In the genomic region with DNA sequence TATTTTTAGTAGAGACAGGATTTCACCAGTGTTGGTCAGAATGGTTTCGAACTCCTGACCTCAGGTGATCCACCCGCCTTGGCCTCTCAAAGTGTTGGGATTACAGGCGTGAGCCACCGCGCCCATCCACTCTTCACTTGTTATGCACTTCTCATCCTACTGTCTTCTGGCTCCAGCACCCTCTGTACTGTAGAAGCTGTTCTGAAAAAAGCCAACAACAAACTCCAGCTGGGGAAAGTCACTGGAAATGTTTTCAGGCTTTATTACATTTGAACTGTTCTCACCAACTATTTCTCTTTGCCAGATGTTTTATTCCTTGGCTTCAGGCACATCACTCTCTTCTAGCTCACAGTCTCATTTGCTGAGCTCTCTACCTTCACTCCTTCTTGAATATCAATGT, we compare ENCODE assay signal across 25 cellular contexts.
"Had no signal": no experiment of that assay in that cellular context is flagged by ENCODE, and none has a peak within 500 bp of the region (broad histone marks: within the 10 kb centered on the region; RNA-seq: fewer than 3 reads in every experiment).

No MANE protein-coding gene starts in this region.

- H3K27me3 ChIP-seq: neural progenitor cell, ovary, right lobe of liver, sigmoid colon, stomach, thyroid gland, tibial nerve, upper lobe of right lung, uterus had no signal

- H3K9me3 ChIP-seq: ovary, psoas muscle, right lobe of liver, sigmoid colon, stomach, thoracic aorta, thyroid gland, tibial nerve, upper lobe of right lung, uterus had no signal

- H3K4me3 ChIP-seq: neural progenitor cell, ovary, psoas muscle, right lobe of liver, sigmoid colon, stomach, thoracic aorta, thyroid gland, tibial nerve, upper lobe of right lung, uterus had no signal

- H3K27ac ChIP-seq: neural progenitor cell, ovary, parathyroid adenoma, psoas muscle, right lobe of liver, sigmoid colon, stomach, thoracic aorta, thyroid gland, tibial nerve, upper lobe of right lung, uterus had no signal

- ATAC-seq: naive thymus-derived CD8-positive, alpha-beta T cell; natural killer cell treated with Interleukin-12 subunit alpha and Interleukin-12 subunit beta and Interleukin-15 and Interleukin-18, amount 100 ng/mL, for 72 hours; psoas muscle; right lobe of liver; stimulated activated effector memory CD8-positive, alpha-beta T cell treated with anti-CD3 and anti-CD28 coated beads, Interleukin-12 subunit alpha, Interleukin-12 subunit beta, amount 100 ng/mL, for 72 hours; stimulated activated naive B cell treated with anti-CD40 and anti-IgM and Interleukin-4, amounts not matched to agents 10 μg/mL and 1 μg/mL and 100 μg/mL, for 72 hours; upper lobe of right lung had no signal

- DNase-seq: naive B cell; naive thymus-derived CD8-positive, alpha-beta T cell; occipital lobe; ovary; posterior cingulate gyrus; psoas muscle; right lobe of liver; sigmoid colon; small intestine; stimulated activated CD4-positive, alpha-beta T cell treated with anti-CD3 and anti-CD28 coated beads, Interleukin-15, amount 100 ng/mL, for 24 hours; stimulated activated CD4-positive, alpha-beta T cell treated with anti-CD3 and anti-CD28 coated beads, Interleukin-2, amount 100 ng/mL, for 24 hours; stimulated activated CD4-positive, alpha-beta T cell treated with anti-CD3 and anti-CD28 coated beads, Interleukin-2, amount 100 ng/mL, for 48 hours; stimulated activated CD4-positive, alpha-beta T cell treated with anti-CD3 and anti-CD28 coated beads, Interleukin-4, amount 100 ng/mL, for 24 hours; stimulated activated naive B cell treated with anti-CD40 and anti-IgM and Interleukin-4, amounts not matched to agents 10 μg/mL and 1 μg/mL and 100 μg/mL, for 72 hours; stimulated activated naive CD4-positive, alpha-beta T cell treated with Interleukin-2 at 50 U/mL for 16 hours; stomach; thyroid gland; upper lobe of right lung; uterus had no signal

- H3K4me1 ChIP-seq: neural progenitor cell, parathyroid adenoma, psoas muscle, right lobe of liver, sigmoid colon, stomach, thyroid gland, upper lobe of right lung, uterus had no signal

- H3K36me3 ChIP-seq: neural progenitor cell, ovary, right lobe of liver, sigmoid colon, stomach, thoracic aorta, thyroid gland, tibial nerve, upper lobe of right lung, uterus had no signal
